Comparison of ENCODE assay signal across 29 cellular contexts in genomic region chr17:79498854-79499253, GRCh38.
"Had no signal": no experiment of that assay in that cellular context is flagged by ENCODE, and none has a peak within 500 bp of the region (broad histone marks: within the 10 kb centered on the region; RNA-seq: fewer than 3 reads in every experiment).

No MANE protein-coding gene starts in this region.

- H2AFZ ChIP-seq: parathyroid adenoma had no signal

- H3K27me3 ChIP-seq: ovary, right lobe of liver, sigmoid colon, thyroid gland, upper lobe of left lung, uterus had no signal

- H3K36me3 Mint-ChIP-seq: naive thymus-derived CD4-positive, alpha-beta T cell; natural killer cell; stimulated activated effector memory CD8-positive, alpha-beta T cell treated with anti-CD3 and anti-CD28 coated beads, Interleukin-12 subunit alpha, Interleukin-12 subunit beta, amount 100 ng/mL, for 72 hours; stimulated activated naive B cell treated with anti-CD40 and anti-IgM and Interleukin-4, amounts not matched to agents 10 μg/mL and 1 μg/mL and 100 μg/mL, for 72 hours had no signal

- H3K27ac Mint-ChIP-seq: naive thymus-derived CD4-positive, alpha-beta T cell; natural killer cell; nephron; progenitor cell of endocrine pancreas; stimulated activated effector memory CD8-positive, alpha-beta T cell treated with anti-CD3 and anti-CD28 coated beads, Interleukin-12 subunit alpha, Interleukin-12 subunit beta, amount 100 ng/mL, for 72 hours; stimulated activated naive B cell treated with anti-CD40 and anti-IgM and Interleukin-4, amounts not matched to agents 10 μg/mL and 1 μg/mL and 100 μg/mL, for 72 hours; stimulated activated naive CD8-positive, alpha-beta T cell treated with anti-CD3 and anti-CD28 coated beads, Interleukin-15, Interleukin-2, amounts not matched to agents 100 ng/mL and 50 ng/mL, for 24 hours had no signal

- ATAC-seq: naive thymus-derived CD4-positive, alpha-beta T cell; natural killer cell; psoas muscle; right cardiac atrium; right lobe of liver; stimulated activated effector memory CD8-positive, alpha-beta T cell treated with anti-CD3 and anti-CD28 coated beads, Interleukin-12 subunit alpha, Interleukin-12 subunit beta, amount 100 ng/mL, for 72 hours; stimulated activated naive B cell treated with anti-CD40 and anti-IgM and Interleukin-4, amounts not matched to agents 10 μg/mL and 1 μg/mL and 100 μg/mL, for 72 hours had no signal

- H3K36me3 ChIP-seq: neutrophil, ovary, right lobe of liver, sigmoid colon, stomach, thoracic aorta, thyroid gland, tibial nerve, upper lobe of left lung, uterus had no signal

- FAIRE-seq: small intestine had no signal

- H3K4me1 Mint-ChIP-seq: naive thymus-derived CD4-positive, alpha-beta T cell; stimulated activated effector memory CD8-positive, alpha-beta T cell treated with anti-CD3 and anti-CD28 coated beads, Interleukin-12 subunit alpha, Interleukin-12 subunit beta, amount 100 ng/mL, for 72 hours; stimulated activated naive B cell treated with anti-CD40 and anti-IgM and Interleukin-4, amounts not matched to agents 10 μg/mL and 1 μg/mL and 100 μg/mL, for 72 hours had no signal

- DNase-seq: naive thymus-derived CD4-positive, alpha-beta T cell; natural killer cell; nucleus accumbens; ovary; posterior cingulate gyrus; psoas muscle; right cardiac atrium; right lobe of liver; sigmoid colon; small intestine; stimulated activated CD4-positive, alpha-beta T cell treated with anti-CD3 and anti-CD28 coated beads, Interleukin-15, amount 100 ng/mL, for 24 hours; stimulated activated CD4-positive, alpha-beta T cell treated with anti-CD3 and anti-CD28 coated beads, Interleukin-2, amount 100 ng/mL, for 24 hours; stimulated activated CD4-positive, alpha-beta T cell treated with anti-CD3 and anti-CD28 coated beads, Interleukin-2, amount 100 ng/mL, for 48 hours; stimulated activated CD4-positive, alpha-beta T cell treated with anti-CD3 and anti-CD28 coated beads, Interleukin-4, amount 100 ng/mL, for 24 hours; stimulated activated naive B cell treated with anti-CD40 and anti-IgM and Interleukin-4, amounts not matched to agents 10 μg/mL and 1 μg/mL and 100 μg/mL, for 72 hours; stimulated activated naive CD4-positive, alpha-beta T cell treated with Interleukin-2 at 50 U/mL for 16 hours; stomach; thyroid gland; trophoblast cell; upper lobe of left lung; uterus had no signal

- H3K9me3 Mint-ChIP-seq: nephron; stimulated activated effector memory CD8-positive, alpha-beta T cell treated with anti-CD3 and anti-CD28 coated beads, Interleukin-12 subunit alpha, Interleukin-12 subunit beta, amount 100 ng/mL, for 72 hours; stimulated activated naive CD8-positive, alpha-beta T cell treated with anti-CD3 and anti-CD28 coated beads, Interleukin-15, Interleukin-2, amounts not matched to agents 100 ng/mL and 50 ng/mL, for 24 hours had no signal

- H3K4me3 Mint-ChIP-seq: naive thymus-derived CD4-positive, alpha-beta T cell; natural killer cell; nephron; stimulated activated effector memory CD8-positive, alpha-beta T cell treated with anti-CD3 and anti-CD28 coated beads, Interleukin-12 subunit alpha, Interleukin-12 subunit beta, amount 100 ng/mL, for 72 hours; stimulated activated naive B cell treated with anti-CD40 and anti-IgM and Interleukin-4, amounts not matched to agents 10 μg/mL and 1 μg/mL and 100 μg/mL, for 72 hours; stimulated activated naive CD8-positive, alpha-beta T cell treated with anti-CD3 and anti-CD28 coated beads, Interleukin-15, Interleukin-2, amounts not matched to agents 100 ng/mL and 50 ng/mL, for 24 hours had no signal

- H3K9ac ChIP-seq: parathyroid adenoma had no signal

- H3K79me2 ChIP-seq: parathyroid adenoma had no signal

- H3K27ac ChIP-seq: neutrophil, ovary, parathyroid adenoma, psoas muscle, right lobe of liver, sigmoid colon, stomach, thoracic aorta, thyroid gland, tibial nerve, upper lobe of left lung, uterus had no signal

- H3K4me1 ChIP-seq: parathyroid adenoma, psoas muscle, right lobe of liver, stomach, thyroid gland, upper lobe of left lung, uterus had no signal

- H3K4me3 ChIP-seq: ovary, psoas muscle, right lobe of liver, sigmoid colon, stomach, thoracic aorta, thyroid gland, tibial nerve, upper lobe of left lung, uterus had no signal

- H3K9me3 ChIP-seq: neutrophil, ovary, psoas muscle, right lobe of liver, sigmoid colon, thoracic aorta, thyroid gland, upper lobe of left lung, uterus had no signal
